In the genomic region with DNA sequence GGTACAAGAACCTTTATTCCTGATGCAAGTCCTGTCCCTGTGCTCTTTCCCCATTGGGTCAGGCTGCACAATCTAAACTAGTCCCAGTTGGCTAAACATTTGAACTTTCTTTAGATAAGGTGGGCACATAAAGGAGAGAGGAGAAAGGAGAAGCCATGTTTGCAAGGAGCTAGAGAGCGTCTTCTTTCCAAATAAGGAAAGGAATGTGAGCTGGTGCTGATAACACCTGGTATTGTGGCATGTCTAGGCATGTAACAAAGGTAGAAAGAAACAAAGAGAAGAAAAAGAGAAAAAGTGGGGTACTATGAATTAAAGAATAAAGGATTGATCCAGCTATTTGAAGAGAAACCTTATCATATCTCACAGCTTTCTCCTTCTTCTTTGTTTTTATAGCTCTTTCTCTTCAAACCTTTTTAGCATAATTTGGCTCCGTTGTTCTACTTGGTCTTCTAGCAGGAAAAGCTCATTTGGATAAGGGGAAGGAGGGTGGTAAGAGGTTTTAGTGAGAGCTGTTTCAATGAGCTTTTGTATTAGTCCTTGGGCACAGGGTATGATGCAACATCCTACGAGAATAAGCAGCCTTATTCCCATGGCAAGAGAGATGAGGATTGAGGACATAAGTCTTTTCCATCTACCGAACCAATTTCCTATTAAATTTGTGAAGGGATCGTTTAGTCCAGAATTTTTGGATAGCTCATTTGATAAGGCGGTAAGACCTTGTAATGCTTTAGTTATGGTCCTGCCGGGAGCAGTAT, we compare ENCODE assay signal across 24 cellular contexts.
"Had no signal": no experiment of that assay in that cellular context is flagged by ENCODE, and none has a peak within 500 bp of the region (broad histone marks: within the 10 kb centered on the region; RNA-seq: fewer than 3 reads in every experiment).

No MANE protein-coding gene starts in this region.

- DNase-seq: activated CD4-positive, alpha-beta T cell treated with anti-CD3 and anti-CD28 coated beads, Interleukin-2, amount 10 ng/mL, durations not matched to agents 7 days and 5 days; activated CD8-positive, alpha-beta memory T cell treated with anti-CD3 and anti-CD28 coated beads for 24 hours; activated CD8-positive, alpha-beta memory T cell treated with anti-CD3 and anti-CD28 coated beads, Interleukin-2, amount 50 U/mL, for 48 hours; activated gamma-delta T cell; adrenal gland; dermis blood vessel endothelial cell; effector memory CD8-positive, alpha-beta T cell; foreskin fibroblast; hippocampal formation; left lung; mucosa of descending colon; naive B cell; psoas muscle; small intestine; stimulated activated CD4-positive, alpha-beta T cell treated with anti-CD3 and anti-CD28 coated beads, Interleukin-15, amount 100 ng/mL, for 24 hours; stimulated activated CD4-positive, alpha-beta T cell treated with anti-CD3 and anti-CD28 coated beads, Interleukin-4, amount 100 ng/mL, for 1 hour; stimulated activated naive CD8-positive, alpha-beta T cell treated with anti-CD3 and anti-CD28 coated beads, Interleukin-15, amount 100 ng/mL, for 72 hours; T-cell; transverse colon had no signal

- H3K4me1 ChIP-seq: adrenal gland, left lung, psoas muscle, suprapubic skin, transverse colon had no signal

- H3K27me3 ChIP-seq: adrenal gland, left lung, suprapubic skin, transverse colon had no signal

- H3K9me3 ChIP-seq: adrenal gland, mucosa of descending colon, psoas muscle, suprapubic skin, transverse colon had no signal

- H3K27ac ChIP-seq: adrenal gland, epithelial cell of prostate, left lung, psoas muscle, suprapubic skin, transverse colon had no signal

- H3K36me3 ChIP-seq: adrenal gland, left lung, suprapubic skin, transverse colon had no signal

- FAIRE-seq: small intestine had no signal

- ATAC-seq: activated CD4-positive, CD25-positive, alpha-beta regulatory T cell treated with anti-CD3 and anti-CD28 coated beads, Interleukin-2, amount 50 U/mL, for 24 hours; activated naive CD4-positive, alpha-beta T cell treated with anti-CD3 and anti-CD28 coated beads, Interleukin-2, amount 50 U/mL, for 72 hours; effector memory CD8-positive, alpha-beta T cell; left lung; mucosa of descending colon; psoas muscle; right cardiac atrium; stimulated activated naive CD8-positive, alpha-beta T cell treated with anti-CD3 and anti-CD28 coated beads, Interleukin-15, amount 100 ng/mL, for 72 hours; T-cell had no signal

- H3K4me3 ChIP-seq: adrenal gland, left lung, mucosa of descending colon, psoas muscle, suprapubic skin, transverse colon had no signal
